Comparison of ENCODE assay signal across 8 cellular contexts in the genomic region with DNA sequence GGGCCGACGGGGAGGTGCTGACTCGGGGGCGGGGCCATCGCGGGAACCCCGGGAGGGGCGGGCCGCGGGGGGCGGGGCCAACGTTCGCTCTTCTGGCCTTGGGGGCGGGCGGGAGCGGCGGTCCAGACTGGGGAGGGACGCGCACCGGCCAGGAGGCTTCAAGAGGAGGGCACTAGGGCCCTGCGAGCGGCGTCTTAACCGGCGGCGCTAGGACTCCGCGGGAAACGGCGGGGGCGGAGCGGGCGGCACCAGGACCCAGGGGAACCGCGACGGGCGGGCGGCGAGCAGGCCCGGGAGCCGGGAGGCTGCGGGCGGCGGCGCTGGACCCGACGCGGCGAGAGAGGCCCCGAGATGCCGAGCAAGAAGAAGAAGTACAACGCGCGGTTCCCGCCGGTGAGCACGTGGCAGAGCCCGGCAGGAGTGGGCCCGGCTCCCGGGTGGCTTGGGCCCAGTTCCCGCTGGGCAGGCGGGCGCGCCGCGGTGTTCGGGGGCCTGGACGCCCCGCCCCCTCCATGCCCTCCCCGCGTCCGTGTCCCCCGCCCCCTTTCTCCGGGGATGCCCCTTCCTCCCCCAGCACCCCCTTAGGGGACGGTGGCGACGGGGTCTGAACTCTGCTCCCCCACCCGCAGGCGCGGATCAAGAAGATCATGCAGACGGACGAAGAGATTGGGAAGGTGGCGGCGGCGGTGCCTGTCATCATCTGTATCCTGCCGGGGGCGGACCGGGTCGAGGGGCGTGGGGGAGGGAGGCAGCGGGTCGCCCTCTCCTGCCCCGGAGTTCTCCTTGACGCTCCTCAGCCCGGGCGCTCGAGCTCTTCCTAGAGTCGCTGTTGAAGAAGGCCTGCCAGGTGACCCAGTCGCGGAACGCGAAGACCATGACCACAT. TPM values are rescaled to one million over a fixed set of nuclear protein-coding genes. Genes with fewer than 3 reads are reported as not detected.
DNase-seq lines count a peak whose midpoint lies in the region; ATAC-seq and TF ChIP-seq lines count a peak whose summit lies in the region.

A gene with protein sequence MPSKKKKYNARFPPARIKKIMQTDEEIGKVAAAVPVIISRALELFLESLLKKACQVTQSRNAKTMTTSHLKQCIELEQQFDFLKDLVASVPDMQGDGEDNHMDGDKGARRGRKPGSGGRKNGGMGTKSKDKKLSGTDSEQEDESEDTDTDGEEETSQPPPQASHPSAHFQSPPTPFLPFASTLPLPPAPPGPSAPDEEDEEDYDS (plus strand): TSS at position 276 of the 884 bp plus-strand sequence. CDS start 76 bp downstream, at position 352.

- no peaks in the 10 kb centered on the region for H3K9me3 ChIP-seq in BLaER1 treated with 17β-estradiol and CSF1 and Interleukin-3, amounts not matched to agents 10 nM and 100 nM (replicated peaks in 1 of 11)
- H3K9me3 ChIP-seq in left lung = no peaks in the 10 kb centered on the region

- peaks cover 50 to 61% (median 54%) of the 10 kb centered on the region in 10 experiments for H3K4me1 ChIP-seq in BLaER1 treated with 17β-estradiol and CSF1 and Interleukin-3, amounts not matched to agents 10 nM and 100 nM
- H3K4me1 ChIP-seq in left lung = peaks cover 41 to 55% of the 10 kb centered on the region in 2 donors

- peak within 1 kb of the TSS; percentile 78 to 99 (median 92) for H3K4me3 ChIP-seq in BLaER1 treated with 17β-estradiol and CSF1 and Interleukin-3, amounts not matched to agents 10 nM and 100 nM
- H3K4me3 ChIP-seq in left lung = peak within 1 kb of the TSS; percentile 94 to 98

- no peak for TF ChIP-seq CTCF in left lung (IDR thresholded peaks at IDR 0.05)

- ATAC-seq in GM19397 (IDR thresholded peaks at IDR 0.05; ENCODE audit: unreplicated experiment) (peak; percentile 85), HG03565 (IDR thresholded peaks at IDR 0.05; ENCODE audit: unreplicated experiment) (peak; percentile 66), left lung (peak; percentile 93)

- peak within 1 kb of the TSS; percentile 94 to 100 (median 99) for H3K4me2 ChIP-seq in BLaER1 treated with 17β-estradiol and CSF1 and Interleukin-3, amounts not matched to agents 10 nM and 100 nM

- H3K36me3 ChIP-seq in BLaER1 treated with 17β-estradiol and CSF1 and Interleukin-3, amounts not matched to agents 10 nM and 100 nM = peaks cover 15 to 36% (median 24%) of the 10 kb centered on the region in 11 experiments
- H3K36me3 ChIP-seq in left lung = peaks cover 0 to 26% of the 10 kb centered on the region in 2 donors

- intact Hi-C loops in dendritic cell treated with granulocyte-macrophage colony-stimulating factor and Interleukin-4, amounts not matched to agents 40 ng/mL and 50 ng/mL, for 4 days (cut with micrococcal nuclease) = loop anchor here (1.0 to 5.0 kb wide), 3 partner anchors 22 to 348 kb away; a partner anchor contains a TSS
- intact Hi-C loops in left lung (cut with DNase I) = no loop called here

- peaks cover 65% of the 10 kb centered on the region for H3K36me3 Mint-ChIP-seq in dendritic cell treated with granulocyte-macrophage colony-stimulating factor and Interleukin-4, amounts not matched to agents 40 ng/mL and 50 ng/mL, for 4 days (ENCODE audit: low read depth)

- peak within 1 kb of the TSS; percentile 97 for H3K4me3 Mint-ChIP-seq in dendritic cell treated with granulocyte-macrophage colony-stimulating factor and Interleukin-4, amounts not matched to agents 40 ng/mL and 50 ng/mL, for 4 days

- H4K20me1 ChIP-seq in BLaER1 treated with 17β-estradiol and CSF1 and Interleukin-3, amounts not matched to agents 10 nM and 100 nM = peaks cover 5 to 36% (median 24%) of the 10 kb centered on the region in 11 experiments; a peak in 14 of 22 replicates

- peaks cover 2% of the 10 kb centered on the region for H3K27me3 Mint-ChIP-seq in dendritic cell treated with granulocyte-macrophage colony-stimulating factor and Interleukin-4, amounts not matched to agents 40 ng/mL and 50 ng/mL, for 4 days

- H3K9me3 Mint-ChIP-seq in dendritic cell treated with granulocyte-macrophage colony-stimulating factor and Interleukin-4, amounts not matched to agents 40 ng/mL and 50 ng/mL, for 4 days = no peaks in the 10 kb centered on the region

- H3K27ac Mint-ChIP-seq in dendritic cell treated with granulocyte-macrophage colony-stimulating factor and Interleukin-4, amounts not matched to agents 40 ng/mL and 50 ng/mL, for 4 days = peak within 1 kb of the TSS; percentile 89

- no peaks in the 10 kb centered on the region for H3K27me3 ChIP-seq in BLaER1 treated with 17β-estradiol and CSF1 and Interleukin-3, amounts not matched to agents 10 nM and 100 nM
- H3K27me3 ChIP-seq in left lung = no peaks in the 10 kb centered on the region

- H3K4me1 Mint-ChIP-seq in dendritic cell treated with granulocyte-macrophage colony-stimulating factor and Interleukin-4, amounts not matched to agents 40 ng/mL and 50 ng/mL, for 4 days (ENCODE audit: low read depth) = peaks cover 67% of the 10 kb centered on the region

- DNase-seq in NCI-H774 (lab: John Stamatoyannopoulos, UW) (peak; percentile 98), left lung (peak; percentile 99 to 100)
- peak; percentile 99 for DNase-seq in activated CD4-positive, alpha-beta T cell treated with anti-CD3 and anti-CD28 coated beads, Interleukin-2, amount 50 U/mL, for 4 hours
- peak; percentile 98 for DNase-seq in stimulated activated CD4-positive, alpha-beta T cell treated with anti-CD3 and anti-CD28 coated beads, Interleukin-2, amount 100 ng/mL, for 4 hours (ENCODE audit: low read depth)

- H3K27ac ChIP-seq in BLaER1 treated with 17β-estradiol and CSF1 and Interleukin-3, amounts not matched to agents 10 nM and 100 nM = peak within 1 kb of the TSS; percentile 90 to 97 (median 93)
- H3K27ac ChIP-seq in left lung = peak within 1 kb of the TSS; percentile 91 to 94

- peak within 1 kb of the TSS; percentile 89 to 99 (median 96) for H3K9ac ChIP-seq in BLaER1 treated with 17β-estradiol and CSF1 and Interleukin-3, amounts not matched to agents 10 nM and 100 nM

RNA-seq across cellular contexts. Expression of the gene that starts here (rescaled TPM):
- 10 to 100 TPM; 61.0 to 64.5 TPM for total RNA-seq in left lung

Comparison
In these comparisons a context has a peak if more than half of its experiments do, and no peak if none do; other contexts are left out.
1. Peak in every context shown above with its lines: DNase-seq, ATAC-seq, H3K4me3 ChIP-seq and H3K27ac ChIP-seq.